1 cellular context compared by ENCODE assay signal in the genomic region with DNA sequence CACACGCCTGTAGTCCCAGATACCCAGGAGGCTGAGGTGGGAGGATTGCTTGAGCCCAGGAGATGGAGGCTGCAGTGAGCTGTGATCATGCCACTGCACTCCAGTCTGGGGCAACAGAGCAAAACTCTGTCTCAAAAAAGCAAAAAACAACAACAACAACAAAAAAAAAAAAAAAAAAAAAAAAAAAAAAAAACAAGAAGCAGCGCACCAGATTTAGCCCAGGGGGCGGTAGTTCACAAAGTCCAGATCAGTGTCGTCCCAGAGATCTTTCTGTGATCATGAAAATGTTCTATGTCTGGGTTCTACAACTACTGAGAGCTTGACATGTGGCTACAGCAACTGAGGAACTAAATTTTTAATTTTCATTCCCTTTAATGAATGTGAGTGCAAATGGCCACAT.
TF ChIP-seq lines count a peak whose summit lies in the region.

No MANE protein-coding gene starts in this region.

TF ChIP-seq in GM12878, 131 proteins besides CTCF, POLR2A, EP300 and RAD21 (continued from another document):
- TF ChIP-seq, protein P1, sequence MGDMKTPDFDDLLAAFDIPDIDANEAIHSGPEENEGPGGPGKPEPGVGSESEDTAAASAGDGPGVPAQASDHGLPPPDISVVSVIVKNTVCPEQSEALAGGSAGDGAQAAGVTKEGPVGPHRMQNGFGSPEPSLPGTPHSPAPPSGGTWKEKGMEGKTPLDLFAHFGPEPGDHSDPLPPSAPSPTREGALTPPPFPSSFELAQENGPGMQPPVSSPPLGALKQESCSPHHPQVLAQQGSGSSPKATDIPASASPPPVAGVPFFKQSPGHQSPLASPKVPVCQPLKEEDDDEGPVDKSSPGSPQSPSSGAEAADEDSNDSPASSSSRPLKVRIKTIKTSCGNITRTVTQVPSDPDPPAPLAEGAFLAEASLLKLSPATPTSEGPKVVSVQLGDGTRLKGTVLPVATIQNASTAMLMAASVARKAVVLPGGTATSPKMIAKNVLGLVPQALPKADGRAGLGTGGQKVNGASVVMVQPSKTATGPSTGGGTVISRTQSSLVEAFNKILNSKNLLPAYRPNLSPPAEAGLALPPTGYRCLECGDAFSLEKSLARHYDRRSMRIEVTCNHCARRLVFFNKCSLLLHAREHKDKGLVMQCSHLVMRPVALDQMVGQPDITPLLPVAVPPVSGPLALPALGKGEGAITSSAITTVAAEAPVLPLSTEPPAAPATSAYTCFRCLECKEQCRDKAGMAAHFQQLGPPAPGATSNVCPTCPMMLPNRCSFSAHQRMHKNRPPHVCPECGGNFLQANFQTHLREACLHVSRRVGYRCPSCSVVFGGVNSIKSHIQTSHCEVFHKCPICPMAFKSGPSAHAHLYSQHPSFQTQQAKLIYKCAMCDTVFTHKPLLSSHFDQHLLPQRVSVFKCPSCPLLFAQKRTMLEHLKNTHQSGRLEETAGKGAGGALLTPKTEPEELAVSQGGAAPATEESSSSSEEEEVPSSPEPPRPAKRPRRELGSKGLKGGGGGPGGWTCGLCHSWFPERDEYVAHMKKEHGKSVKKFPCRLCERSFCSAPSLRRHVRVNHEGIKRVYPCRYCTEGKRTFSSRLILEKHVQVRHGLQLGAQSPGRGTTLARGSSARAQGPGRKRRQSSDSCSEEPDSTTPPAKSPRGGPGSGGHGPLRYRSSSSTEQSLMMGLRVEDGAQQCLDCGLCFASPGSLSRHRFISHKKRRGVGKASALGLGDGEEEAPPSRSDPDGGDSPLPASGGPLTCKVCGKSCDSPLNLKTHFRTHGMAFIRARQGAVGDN (IDR thresholded peaks at IDR 0.05), result no peak
- TF ChIP-seq, protein P2, sequence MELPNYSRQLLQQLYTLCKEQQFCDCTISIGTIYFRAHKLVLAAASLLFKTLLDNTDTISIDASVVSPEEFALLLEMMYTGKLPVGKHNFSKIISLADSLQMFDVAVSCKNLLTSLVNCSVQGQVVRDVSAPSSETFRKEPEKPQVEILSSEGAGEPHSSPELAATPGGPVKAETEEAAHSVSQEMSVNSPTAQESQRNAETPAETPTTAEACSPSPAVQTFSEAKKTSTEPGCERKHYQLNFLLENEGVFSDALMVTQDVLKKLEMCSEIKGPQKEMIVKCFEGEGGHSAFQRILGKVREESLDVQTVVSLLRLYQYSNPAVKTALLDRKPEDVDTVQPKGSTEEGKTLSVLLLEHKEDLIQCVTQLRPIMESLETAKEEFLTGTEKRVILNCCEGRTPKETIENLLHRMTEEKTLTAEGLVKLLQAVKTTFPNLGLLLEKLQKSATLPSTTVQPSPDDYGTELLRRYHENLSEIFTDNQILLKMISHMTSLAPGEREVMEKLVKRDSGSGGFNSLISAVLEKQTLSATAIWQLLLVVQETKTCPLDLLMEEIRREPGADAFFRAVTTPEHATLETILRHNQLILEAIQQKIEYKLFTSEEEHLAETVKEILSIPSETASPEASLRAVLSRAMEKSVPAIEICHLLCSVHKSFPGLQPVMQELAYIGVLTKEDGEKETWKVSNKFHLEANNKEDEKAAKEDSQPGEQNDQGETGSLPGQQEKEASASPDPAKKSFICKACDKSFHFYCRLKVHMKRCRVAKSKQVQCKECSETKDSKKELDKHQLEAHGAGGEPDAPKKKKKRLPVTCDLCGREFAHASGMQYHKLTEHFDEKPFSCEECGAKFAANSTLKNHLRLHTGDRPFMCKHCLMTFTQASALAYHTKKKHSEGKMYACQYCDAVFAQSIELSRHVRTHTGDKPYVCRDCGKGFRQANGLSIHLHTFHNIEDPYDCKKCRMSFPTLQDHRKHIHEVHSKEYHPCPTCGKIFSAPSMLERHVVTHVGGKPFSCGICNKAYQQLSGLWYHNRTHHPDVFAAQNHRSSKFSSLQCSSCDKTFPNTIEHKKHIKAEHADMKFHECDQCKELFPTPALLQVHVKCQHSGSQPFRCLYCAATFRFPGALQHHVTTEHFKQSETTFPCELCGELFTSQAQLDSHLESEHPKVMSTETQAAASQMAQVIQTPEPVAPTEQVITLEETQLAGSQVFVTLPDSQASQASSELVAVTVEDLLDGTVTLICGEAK (IDR thresholded peaks at IDR 0.05; ENCODE audit: borderline replicate concordance), result 0 out of 2 replicates have a peak, but pooled peaks have one; percentile 29
